1 cellular context compared by ENCODE assay signal in genomic region chr11:33387996-33388395, GRCh38.
TF ChIP-seq lines count a peak whose summit lies in the region.

No MANE protein-coding gene starts in this region.

TF ChIP-seq in SK-N-SH, 30 proteins besides CTCF, POLR2A, EP300 and RAD21:
- TF ChIP-seq NRF1 (IDR thresholded peaks at IDR 0.05; ENCODE audit: low read depth, low read length) (no peak), JUND (IDR thresholded peaks at IDR 0.05) (no peak), USF1 (IDR thresholded peaks at IDR 0.05; ENCODE audit: borderline replicate concordance, low read depth) (no peak), MXI1 (IDR thresholded peaks at IDR 0.05; ENCODE audit: low read depth, low read length) (no peak), EZH2phosphoT487 (IDR thresholded peaks at IDR 0.05; ENCODE audit: borderline replicate concordance, low read depth) (no peak), FOXJ3 (CRISPR knock-in tag; IDR thresholded peaks at IDR 0.05) (no peak), GATA2 (CRISPR knock-in tag; IDR thresholded peaks at IDR 0.05) (no peak), RXRA (IDR thresholded peaks at IDR 0.05; ENCODE audit: borderline replicate concordance, low read depth) (no peak), TCF12 (IDR thresholded peaks at IDR 0.05) (no peak), CHD2 (IDR thresholded peaks at IDR 0.05; ENCODE audit: low read length, partially characterized antibody) (no peak), YY1 (IDR thresholded peaks at IDR 0.05; ENCODE audit: low read depth) (no peak), RCOR1 (IDR thresholded peaks at IDR 0.05; ENCODE audit: low read length) (no peak)
- TF ChIP-seq, protein P1, sequence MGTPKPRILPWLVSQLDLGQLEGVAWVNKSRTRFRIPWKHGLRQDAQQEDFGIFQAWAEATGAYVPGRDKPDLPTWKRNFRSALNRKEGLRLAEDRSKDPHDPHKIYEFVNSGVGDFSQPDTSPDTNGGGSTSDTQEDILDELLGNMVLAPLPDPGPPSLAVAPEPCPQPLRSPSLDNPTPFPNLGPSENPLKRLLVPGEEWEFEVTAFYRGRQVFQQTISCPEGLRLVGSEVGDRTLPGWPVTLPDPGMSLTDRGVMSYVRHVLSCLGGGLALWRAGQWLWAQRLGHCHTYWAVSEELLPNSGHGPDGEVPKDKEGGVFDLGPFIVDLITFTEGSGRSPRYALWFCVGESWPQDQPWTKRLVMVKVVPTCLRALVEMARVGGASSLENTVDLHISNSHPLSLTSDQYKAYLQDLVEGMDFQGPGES (IDR thresholded peaks at IDR 0.05; ENCODE audit: low read depth, low read length) = no peak
- TF ChIP-seq, protein P2, sequence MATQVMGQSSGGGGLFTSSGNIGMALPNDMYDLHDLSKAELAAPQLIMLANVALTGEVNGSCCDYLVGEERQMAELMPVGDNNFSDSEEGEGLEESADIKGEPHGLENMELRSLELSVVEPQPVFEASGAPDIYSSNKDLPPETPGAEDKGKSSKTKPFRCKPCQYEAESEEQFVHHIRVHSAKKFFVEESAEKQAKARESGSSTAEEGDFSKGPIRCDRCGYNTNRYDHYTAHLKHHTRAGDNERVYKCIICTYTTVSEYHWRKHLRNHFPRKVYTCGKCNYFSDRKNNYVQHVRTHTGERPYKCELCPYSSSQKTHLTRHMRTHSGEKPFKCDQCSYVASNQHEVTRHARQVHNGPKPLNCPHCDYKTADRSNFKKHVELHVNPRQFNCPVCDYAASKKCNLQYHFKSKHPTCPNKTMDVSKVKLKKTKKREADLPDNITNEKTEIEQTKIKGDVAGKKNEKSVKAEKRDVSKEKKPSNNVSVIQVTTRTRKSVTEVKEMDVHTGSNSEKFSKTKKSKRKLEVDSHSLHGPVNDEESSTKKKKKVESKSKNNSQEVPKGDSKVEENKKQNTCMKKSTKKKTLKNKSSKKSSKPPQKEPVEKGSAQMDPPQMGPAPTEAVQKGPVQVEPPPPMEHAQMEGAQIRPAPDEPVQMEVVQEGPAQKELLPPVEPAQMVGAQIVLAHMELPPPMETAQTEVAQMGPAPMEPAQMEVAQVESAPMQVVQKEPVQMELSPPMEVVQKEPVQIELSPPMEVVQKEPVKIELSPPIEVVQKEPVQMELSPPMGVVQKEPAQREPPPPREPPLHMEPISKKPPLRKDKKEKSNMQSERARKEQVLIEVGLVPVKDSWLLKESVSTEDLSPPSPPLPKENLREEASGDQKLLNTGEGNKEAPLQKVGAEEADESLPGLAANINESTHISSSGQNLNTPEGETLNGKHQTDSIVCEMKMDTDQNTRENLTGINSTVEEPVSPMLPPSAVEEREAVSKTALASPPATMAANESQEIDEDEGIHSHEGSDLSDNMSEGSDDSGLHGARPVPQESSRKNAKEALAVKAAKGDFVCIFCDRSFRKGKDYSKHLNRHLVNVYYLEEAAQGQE (IDR thresholded peaks at IDR 0.05; ENCODE audit: low read depth, low read length) = no peak
- TF ChIP-seq, protein P3, sequence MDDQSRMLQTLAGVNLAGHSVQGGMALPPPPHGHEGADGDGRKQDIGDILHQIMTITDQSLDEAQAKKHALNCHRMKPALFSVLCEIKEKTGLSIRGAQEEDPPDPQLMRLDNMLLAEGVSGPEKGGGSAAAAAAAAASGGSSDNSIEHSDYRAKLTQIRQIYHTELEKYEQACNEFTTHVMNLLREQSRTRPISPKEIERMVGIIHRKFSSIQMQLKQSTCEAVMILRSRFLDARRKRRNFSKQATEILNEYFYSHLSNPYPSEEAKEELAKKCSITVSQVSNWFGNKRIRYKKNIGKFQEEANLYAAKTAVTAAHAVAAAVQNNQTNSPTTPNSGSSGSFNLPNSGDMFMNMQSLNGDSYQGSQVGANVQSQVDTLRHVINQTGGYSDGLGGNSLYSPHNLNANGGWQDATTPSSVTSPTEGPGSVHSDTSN (IDR thresholded peaks at IDR 0.05) = no peak
